8 cellular contexts compared by ENCODE assay signal in the genomic region with DNA sequence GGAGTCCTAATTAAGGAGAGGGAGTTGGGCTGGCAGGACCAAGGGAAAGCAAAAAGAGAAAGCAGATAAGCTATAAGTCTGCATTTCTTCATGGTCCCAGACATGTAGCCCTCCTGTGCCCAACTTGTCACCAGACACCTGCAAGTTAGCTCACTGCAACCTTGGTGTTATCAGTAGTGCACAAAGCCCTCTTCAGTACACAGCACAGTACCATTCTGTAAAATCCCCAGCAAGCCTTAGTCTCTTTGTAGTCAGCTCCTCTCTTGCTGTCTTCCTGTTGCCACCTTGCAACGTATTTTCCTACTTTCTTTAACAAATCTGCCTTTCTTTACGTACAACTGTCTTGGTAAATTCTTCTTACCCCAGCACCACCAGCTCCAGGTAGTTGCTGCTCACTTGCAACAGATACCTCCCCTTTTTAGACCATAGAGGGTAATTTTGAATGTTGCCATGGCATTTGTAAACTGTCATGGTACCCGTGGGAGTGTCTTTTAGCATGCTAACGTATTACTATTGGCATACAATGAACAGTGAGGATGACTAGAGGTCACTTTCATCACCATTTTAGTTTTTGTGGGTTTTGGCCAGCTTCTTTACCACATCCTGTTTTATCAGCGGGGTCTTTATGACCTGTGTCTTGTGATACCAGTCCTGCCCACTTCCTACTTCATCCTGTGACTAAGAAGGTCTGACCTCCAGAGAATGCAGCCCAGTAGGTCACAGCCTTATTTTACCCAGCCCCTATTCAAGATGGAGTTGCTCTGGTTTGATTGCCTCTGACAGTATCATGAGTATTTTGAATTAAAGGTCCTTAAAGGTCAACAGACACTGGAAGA. TPM values are rescaled to one million over a fixed set of nuclear protein-coding genes. Genes with fewer than 3 reads are reported as not detected.
DNase-seq lines count a peak whose midpoint lies in the region; TF ChIP-seq lines count a peak whose summit lies in the region.

No MANE protein-coding gene starts in this region.

- no peak overlapping the region for H3K56ac ChIP-seq in H9 (ENCODE audit: insufficient read length, low read depth, low read length)

- no peak overlapping the region for H3K27ac ChIP-seq in GM23248
- H3K27ac ChIP-seq in H9 (ENCODE audit: insufficient read length, low read depth, low read length) = no peak overlapping the region
- H3K27ac ChIP-seq in colonic mucosa = no peak overlapping the region

- H3K23ac ChIP-seq in H9 (ENCODE audit: insufficient read length, low read depth, low read length) = no peak overlapping the region

- H4K5ac ChIP-seq in H9 (ENCODE audit: insufficient read length, low read depth, low read length) = no peak overlapping the region

- no peaks in the 10 kb centered on the region for H3K36me3 ChIP-seq in GM23248 (ENCODE audit: low read depth)
- no peaks in the 10 kb centered on the region for H3K36me3 ChIP-seq in MG63
- H3K36me3 ChIP-seq in colonic mucosa = no peaks in the 10 kb centered on the region

- H3K9ac ChIP-seq in GM23248 (no peak overlapping the region), H9 (ENCODE audit: extremely low read depth, insufficient read length, low read length) (no peak overlapping the region), colonic mucosa (ENCODE audit: low read depth in 2 of 2, low read length in 2 of 2) (no peak overlapping the region)

- H3T11ph ChIP-seq in H9 (ENCODE audit: low read length) = no peak overlapping the region

- no peaks in the 10 kb centered on the region for H3F3A ChIP-seq in GM23248 (ENCODE audit: insufficient read depth)

- H4K20me1 ChIP-seq in GM23248 (ENCODE audit: insufficient read depth) (no peaks in the 10 kb centered on the region), H9 (ENCODE audit: control insufficient read depth, insufficient read depth, insufficient read length) (no peaks in the 10 kb centered on the region)

- no peak overlapping the region for H2BK20ac ChIP-seq in H9 (ENCODE audit: low read depth, low read length, poor library complexity, severe bottlenecking)

- H3K4me3 Mint-ChIP-seq in H9 = no peak overlapping the region

- 40 to 41% methylated on average over 5 of the region's 5 CpGs for WGBS in GM23248 (ENCODE audit: low coverage in 1 of 2, low lambda C conversion rate in 2 of 2, missing lambda C conversion rate in 2 of 2), 2 experiments
- WGBS in H9 (ENCODE audit: extremely low coverage, insufficient read length, low lambda C conversion rate) = no CpG with 5 or more reads among the region's 5 CpGs

- no peak overlapping the region for H4K91ac ChIP-seq in H9 (ENCODE audit: insufficient read length, low read depth, low read length)

- no peaks in the 10 kb centered on the region for H3K27me3 Mint-ChIP-seq in H9 (ENCODE audit: low read depth)

- peak; percentile 76 for DNase-seq in GM12865 (ENCODE audit: low read depth)
- peak; percentile 11 for DNase-seq in GM23248
- DNase-seq in MG63 = peak; percentile 4
- DNase-seq in fibroblast of pulmonary artery (ENCODE audit: low read depth) = peak; percentile 36
- DNase-seq in stimulated activated CD4-positive, alpha-beta T cell treated with anti-CD3 and anti-CD28 coated beads, Interleukin-15, amount 100 ng/mL, for 24 hours = no peak
- DNase-seq in H9 = no peak
- DNase-seq in colonic mucosa = no peak
- no peak for DNase-seq in GM20000 (ENCODE audit: low spot score)

- H3K4me2 ChIP-seq in GM23248 (ENCODE audit: unreplicated experiment) (no peak overlapping the region), H9 (ENCODE audit: insufficient read depth, insufficient read length, low read length) (no peak overlapping the region)

- no peak overlapping the region for H2BK5ac ChIP-seq in H9 (ENCODE audit: insufficient read length, low read length)

- no peaks in the 10 kb centered on the region for H3K9me2 ChIP-seq in GM23248 (ENCODE audit: insufficient read depth)

- H3K36me3 Mint-ChIP-seq in H9 (ENCODE audit: insufficient read depth in 1 of 3, low read depth in 3 of 3) = peaks cover 11 to 30% (median 13%) of the 10 kb centered on the region in 3 experiments

- no peak overlapping the region for H3K14ac ChIP-seq in H9 (ENCODE audit: insufficient read depth, low read length)

- no peaks in the 10 kb centered on the region for H3K23me2 ChIP-seq in H9 (ENCODE audit: insufficient read length, low read depth, low read length, poor library complexity, severe bottlenecking)

- no peak overlapping the region for H2BK12ac ChIP-seq in H9 (ENCODE audit: insufficient read length, low read depth, low read length)

- H3K27ac Mint-ChIP-seq in H9 = peak overlapping the region in 1 of 3 experiments; percentile 11; a peak in 2 of 7 replicates

- H2AFZ ChIP-seq in GM23248 (no peak overlapping the region), H9 (ENCODE audit: low read length) (no peak overlapping the region)

- TF ChIP-seq CTCF in GM12865 (IDR thresholded peaks at IDR 0.05; ENCODE audit: insufficient read depth, low read depth, low read length, missing control alignments) (no peak), fibroblast of pulmonary artery (IDR thresholded peaks at IDR 0.05; ENCODE audit: low read length, missing control alignments) (no peak), H9 (conservative IDR thresholded peaks at IDR 0.05) (no peak), colonic mucosa (IDR thresholded peaks at IDR 0.05) (no peak), GM20000 (IDR thresholded peaks at IDR 0.05; ENCODE audit: extremely low read depth, missing control alignments) (no peak)

- H3K79me2 ChIP-seq in GM23248 (ENCODE audit: insufficient read depth) (no peaks in the 10 kb centered on the region), H9 (ENCODE audit: insufficient read depth, low read length) (no peaks in the 10 kb centered on the region)

- H3K4me1 Mint-ChIP-seq in H9 = peaks cover 33 to 38% of the 10 kb centered on the region in 2 experiments

- no peaks in the 10 kb centered on the region for H3K79me1 ChIP-seq in H9 (ENCODE audit: insufficient read depth, low read depth, low read length, poor library complexity, severe bottlenecking)

- H3K27me3 ChIP-seq in GM23248 (replicated peaks; ENCODE audit: insufficient read depth) = no peaks in the 10 kb centered on the region
- no peaks in the 10 kb centered on the region for H3K27me3 ChIP-seq in MG63
- no peaks in the 10 kb centered on the region for H3K27me3 ChIP-seq in H9 (ENCODE audit: insufficient read depth, low read length)
- H3K27me3 ChIP-seq in colonic mucosa = no peaks in the 10 kb centered on the region

- intact Hi-C loops in colonic mucosa (cut with DNase I) = no loop called here

- H4K8ac ChIP-seq in H9 (replicated peaks; ENCODE audit: insufficient read length, low read depth, low read length) = no peak overlapping the region

- no peak overlapping the region for H2BK120ac ChIP-seq in H9 (ENCODE audit: low read depth, low read length, poor library complexity, severe bottlenecking)

- peaks cover 21 to 22% of the 10 kb centered on the region in 2 experiments for H3K9me3 Mint-ChIP-seq in H9

- H2BK15ac ChIP-seq in H9 (ENCODE audit: low read depth, low read length) = no peak overlapping the region

- H3K9me3 ChIP-seq in GM23248 (ENCODE audit: low read depth) (no peaks in the 10 kb centered on the region), MG63 (no peaks in the 10 kb centered on the region), H9 (ENCODE audit: control insufficient read depth, low read depth, low read length) (no peaks in the 10 kb centered on the region), colonic mucosa (no peaks in the 10 kb centered on the region)

- in situ Hi-C loops in GM23248 (cut with MboI) = no loop called here

- no peak overlapping the region for H3K4ac ChIP-seq in H9 (ENCODE audit: low read depth, low read length)

- no peaks in the 10 kb centered on the region for H3K4me1 ChIP-seq in GM23248 (ENCODE audit: insufficient read depth)
- H3K4me1 ChIP-seq in H9 (ENCODE audit: insufficient read depth, low read length) = peaks cover 3% of the 10 kb centered on the region; the same call in 1 of the 2 replicates
- no peaks in the 10 kb centered on the region for H3K4me1 ChIP-seq in colonic mucosa

- H3K4me3 ChIP-seq in GM12865 (ENCODE audit: low read depth, low read length) (no peak overlapping the region), GM23248 (no peak overlapping the region), MG63 (no peak overlapping the region), fibroblast of pulmonary artery (replicated peaks; ENCODE audit: low read depth, low read length) (no peak overlapping the region), colonic mucosa (no peak overlapping the region)

- no peak overlapping the region for H2AK5ac ChIP-seq in H9 (ENCODE audit: insufficient read length, low read length)

- no peak overlapping the region for H3K18ac ChIP-seq in H9 (ENCODE audit: insufficient read length, low read depth, low read length)

RNA-seq across cellular contexts. Expression of a gene that starts 28.3 kb away (rescaled TPM):
- 22.6 and 38.1 TPM in 2 replicates for total RNA-seq in GM23248 (2014; rRNA removed; shearing (Covaris generic))
- 24.3 and 27.9 TPM in 2 replicates for polyA plus RNA-seq in GM23248 (2016; fragmentation: Nextera tagmentation; extraction: Ambion mirVana)
- 10.8 and 15.5 TPM in 2 replicates for total RNA-seq in MG63 (2014; rRNA removed; shearing (Covaris generic); ENCODE audit: low replicate concordance)
- total RNA-seq in H9 (2021) (362 and 367 TPM in 2 replicates), colonic mucosa (10 to 100 TPM; 10.9 to 20.7 TPM)

Comparison
In these comparisons a context has a peak if more than half of its experiments do, and no peak if none do; other contexts are left out.
1. DNase-seq: peak in GM12865 (single experiment), GM23248 (single experiment), MG63 (single experiment) and fibroblast of pulmonary artery (single experiment); none in stimulated activated CD4-positive, alpha-beta T cell treated with anti-CD3 and anti-CD28 coated beads, Interleukin-15, amount 100 ng/mL, for 24 hours (single experiment), H9 (single experiment), colonic mucosa (single experiment) and GM20000 (single experiment).